ENCODE assay signal across 1 cellular context in the genomic region with DNA sequence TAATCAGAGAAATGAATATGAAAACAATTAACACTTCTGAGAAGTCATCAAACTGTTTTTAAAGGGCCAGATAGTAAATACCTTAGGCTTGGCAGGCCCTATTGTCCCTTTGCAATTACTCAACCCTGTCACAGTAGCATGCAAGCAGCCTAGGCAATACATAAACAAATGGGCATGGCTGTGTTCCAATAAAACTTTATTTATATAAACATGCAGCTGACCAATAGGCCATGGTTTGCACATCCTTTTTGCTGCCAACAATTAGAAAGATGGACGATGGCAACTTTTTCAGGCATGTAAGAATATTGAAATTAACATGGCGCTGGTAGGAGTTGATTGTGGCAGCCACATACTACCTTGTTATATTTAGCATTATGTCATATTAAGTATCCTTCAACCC.
TF ChIP-seq lines count a peak whose summit lies in the region.

No MANE protein-coding gene starts in this region.

TF ChIP-seq in K562, 482 proteins besides CTCF, POLR2A, EP300 and RAD21 (continued from another document):
- TF ChIP-seq ZBTB40 (IDR thresholded peaks at IDR 0.05) (peak; percentile 64), ZBTB40 (CRISPR knock-in tag; IDR thresholded peaks at IDR 0.05) (no peak)
